ENCODE assay signal across 10 cellular contexts in the genomic region with DNA sequence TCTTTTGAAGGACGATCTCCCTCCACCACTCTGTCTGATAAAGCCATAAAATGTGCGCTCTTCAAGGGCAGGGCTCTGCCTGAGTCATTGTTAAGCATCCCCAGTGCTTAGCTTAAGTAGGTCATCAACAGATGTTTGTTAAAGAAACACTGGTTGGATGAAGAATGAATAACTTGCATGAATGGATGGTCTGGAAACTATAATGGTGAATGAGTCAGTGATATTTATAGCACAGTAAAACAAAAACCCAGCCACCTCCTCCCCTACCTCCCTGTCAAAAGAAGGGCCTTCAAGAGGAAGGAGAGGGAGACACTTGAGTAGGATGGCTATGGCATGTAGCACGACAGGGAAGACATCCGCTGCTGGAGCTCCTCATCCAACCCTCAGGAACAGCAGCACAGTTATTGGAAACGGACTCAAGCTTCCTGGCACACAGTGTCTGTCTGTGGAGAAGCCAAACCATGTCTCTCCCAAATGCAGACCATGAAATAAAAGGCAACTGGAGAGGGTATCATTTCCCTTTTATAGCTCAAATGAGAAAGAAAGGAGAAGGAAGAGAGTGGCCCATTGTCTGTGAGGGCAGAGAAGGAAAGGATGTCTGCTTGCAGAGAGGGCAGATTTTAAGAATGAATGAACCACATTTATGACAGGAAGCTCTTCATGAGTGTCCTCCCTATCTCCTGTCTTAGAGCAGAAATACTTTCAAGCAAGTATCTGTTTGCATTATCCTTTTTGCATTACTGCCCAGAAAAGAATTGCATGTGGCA.
DNase-seq lines count a peak whose midpoint lies in the region; ATAC-seq and TF ChIP-seq lines count a peak whose summit lies in the region.
"Had no signal": no experiment of that assay in that cellular context is flagged by ENCODE, and none has a peak within 500 bp of the region (broad histone marks: within the 10 kb centered on the region; RNA-seq: fewer than 3 reads in every experiment).

No MANE protein-coding gene starts in this region.

- peaks cover 13% of the 10 kb centered on the region for H3K4me1 Mint-ChIP-seq in MCF 10A (ENCODE audit: insufficient read depth, unreplicated experiment)

- in situ Hi-C loops in SK-MEL-5 (cut with HindIII; ENCODE audit: low pct_unique_long_range_greater_than_20kb, low sequenced_read_pairs) = no loop called here

- DNase-seq in MCF 10A (ENCODE audit: unreplicated experiment) = peak; percentile 36
- DNase-seq in breast epithelium (ENCODE audit: low spot score in 2 of 2) = no peak
- DNase-seq in SK-MEL-5 (ENCODE audit: low read depth, low spot score) = peak; percentile 16
- peak; percentile 50 for DNase-seq in globus pallidus (ENCODE audit: low spot score)
- no peak for DNase-seq in NCI-H82 (lab: John Stamatoyannopoulos, UW)
- DNase-seq: AML-193, NCI-H1436 treated with DMSO at 0.1 percent for 48 hours had no signal

- TF ChIP-seq CTCF in MCF 10A (IDR thresholded peaks at IDR 0.05; ENCODE audit: unreplicated experiment) (no peak), breast epithelium (IDR thresholded peaks at IDR 0.05) (no peak)

- no peak overlapping the region for H3K27ac Mint-ChIP-seq in MCF 10A (ENCODE audit: low read depth, unreplicated experiment)

- no peaks in the 10 kb centered on the region for H3K4me1 ChIP-seq in breast epithelium

- H3K4me3 Mint-ChIP-seq in MCF 10A (ENCODE audit: unreplicated experiment) = no peak overlapping the region

- no peak for TF ChIP-seq POLR2A in breast epithelium (IDR thresholded peaks at IDR 0.05)

- H3K36me3 Mint-ChIP-seq in MCF 10A (ENCODE audit: insufficient read depth, unreplicated experiment) = no peaks in the 10 kb centered on the region

- H3K27ac ChIP-seq in breast epithelium = peak overlapping the region in 1 of 2 donors; percentile 80
- peak overlapping the region; percentile 17 for H3K27ac ChIP-seq in temporal lobe (ENCODE audit: low read depth, low read length)

- no peaks in the 10 kb centered on the region for H3K9me3 ChIP-seq in breast epithelium

- H3K9me3 Mint-ChIP-seq in MCF 10A (ENCODE audit: unreplicated experiment) = no peaks in the 10 kb centered on the region

- intact Hi-C loops in MCF 10A (cut with micrococcal nuclease) = no loop called here
- intact Hi-C loops in breast epithelium (cut with DNase I; ENCODE audit: low total_unique reads) = no loop called here

- H3K27me3 Mint-ChIP-seq in MCF 10A (ENCODE audit: insufficient read depth, unreplicated experiment) = no peaks in the 10 kb centered on the region

- BruUV-seq in MCF 10A (replicated peaks; lab: Mats Ljungman, UMichigan) = no TSS peak

- H3K4me3 ChIP-seq in breast epithelium = no peak overlapping the region

- CTCF ChIA-PET in MCF 10A (lab: Yijun Ruan, JAX) = interaction anchor here (0.6 kb wide), 1 partner anchor 599 kb away, joined by 4 read pairs; no protein-coding TSS in a partner anchor

- no peaks in the 10 kb centered on the region for H3K27me3 ChIP-seq in breast epithelium

- POLR2A ChIA-PET in MCF 10A (lab: Yijun Ruan, JAX) = interaction anchor here (0.6 kb wide), 1 partner anchor 209 kb away, joined by 3 read pairs; no protein-coding TSS in a partner anchor

- no peaks in the 10 kb centered on the region for H3K36me3 ChIP-seq in breast epithelium

- ATAC-seq in GM19397 (IDR thresholded peaks at IDR 0.05; ENCODE audit: unreplicated experiment) = no peak
- no peak for ATAC-seq in GM18861 (IDR thresholded peaks at IDR 0.05; ENCODE audit: unreplicated experiment)

Comparison
In these comparisons a context has a peak if more than half of its experiments do, and no peak if none do; other contexts are left out.
1. DNase-seq: peak in MCF 10A (single experiment), SK-MEL-5 (single experiment) and globus pallidus (single experiment); none in breast epithelium (0 of 2) and NCI-H82 (single experiment).